14 cellular contexts compared by ENCODE assay signal in genomic region chr2:216616083-216616678, GRCh38. TPM values are rescaled to one million over a fixed set of nuclear protein-coding genes. Genes with fewer than 3 reads are reported as not detected.
DNase-seq lines count a peak whose midpoint lies in the region; ATAC-seq, FAIRE-seq and TF ChIP-seq lines count a peak whose summit lies in the region.
"Had no signal": no experiment of that assay in that cellular context is flagged by ENCODE, and none has a peak within 500 bp of the region (broad histone marks: within the 10 kb centered on the region; RNA-seq: fewer than 3 reads in every experiment).

No MANE protein-coding gene starts in this region.

- H3K9ac ChIP-seq in DND-41 (ENCODE audit: low read depth, low read length): no peak overlapping the region
- H3K9ac ChIP-seq in neural progenitor cell: no peak overlapping the region
- H3K9ac ChIP-seq: GM23248, KMS-11 had no signal

- H3K36me3 Mint-ChIP-seq in neural progenitor cell: no peaks in the 10 kb centered on the region
- H3K36me3 Mint-ChIP-seq: IgD-negative memory B cell had no signal

- H3K4me1 Mint-ChIP-seq in neural progenitor cell: peaks cover 62% of the 10 kb centered on the region
- H3K4me1 Mint-ChIP-seq: B cell, IgD-negative memory B cell had no signal

- peaks cover 28% of the 10 kb centered on the region for H3K79me2 ChIP-seq in DND-41 (ENCODE audit: insufficient read depth, low read length)
- H3K79me2 ChIP-seq in neural progenitor cell (ENCODE audit: low read depth): no peaks in the 10 kb centered on the region

- peak; percentile 66 for FAIRE-seq in bronchial epithelial cell (lab: Jason Lieb, UNC)
- FAIRE-seq: H54 had no signal

- H3K27me3 ChIP-seq in DND-41 (ENCODE audit: insufficient read depth, low read length, poor library complexity): no peaks in the 10 kb centered on the region
- no peaks in the 10 kb centered on the region for H3K27me3 ChIP-seq in bronchial epithelial cell (ENCODE audit: control insufficient read depth, insufficient read depth, low read length)
- H3K27me3 ChIP-seq in neural progenitor cell: no peaks in the 10 kb centered on the region

- H3F3A ChIP-seq in neural progenitor cell (ENCODE audit: low read depth): peaks cover 27% of the 10 kb centered on the region

- no peak overlapping the region for H3K4me3 Mint-ChIP-seq in neural progenitor cell
- H3K4me3 Mint-ChIP-seq: B cell, IgD-negative memory B cell had no signal

- H2AFZ ChIP-seq in DND-41 (ENCODE audit: low read depth, low read length) (no peak overlapping the region), neural progenitor cell (replicated peaks) (no peak overlapping the region)
- H2AFZ ChIP-seq: GM23248 had no signal

- ATAC-seq in DND-41 (ENCODE audit: insufficient read depth, low read depth) (no peak), GM21526 (IDR thresholded peaks at IDR 0.05; ENCODE audit: low FRiP score, unreplicated experiment) (no peak), HG03175 (IDR thresholded peaks at IDR 0.05; ENCODE audit: unreplicated experiment) (no peak)
- ATAC-seq: HCT116 had no signal

- peaks cover 58% of the 10 kb centered on the region for H3K4me1 ChIP-seq in DND-41 (ENCODE audit: insufficient read depth, low read length)
- peaks cover 30% of the 10 kb centered on the region for H3K4me1 ChIP-seq in neural progenitor cell

- H3K4me3 ChIP-seq in DND-41 (ENCODE audit: low read depth in 1 of 2, low read length in 2 of 2) (no peak overlapping the region), bronchial epithelial cell (ENCODE audit: low read depth, low read length) (no peak overlapping the region), neural progenitor cell (no peak overlapping the region)
- H3K4me3 ChIP-seq: GM23248 had no signal

- H3K27ac ChIP-seq in 22Rv1 (peak overlapping the region; percentile 56), DND-41 (ENCODE audit: low read length) (peak overlapping the region; percentile 95), neural progenitor cell (no peak overlapping the region)
- H3K27ac ChIP-seq: GM23248, KMS-11 had no signal

- no peaks in the 10 kb centered on the region for H3K9me3 ChIP-seq in DND-41 (ENCODE audit: insufficient read depth, low read length, severe bottlenecking)
- H3K9me3 ChIP-seq in neural progenitor cell (ENCODE audit: low read depth): no peaks in the 10 kb centered on the region

- H4K20me1 ChIP-seq in DND-41 (ENCODE audit: insufficient read depth, low read length): no peaks in the 10 kb centered on the region
- H4K20me1 ChIP-seq in neural progenitor cell (ENCODE audit: low read depth): no peaks in the 10 kb centered on the region

- H3K36me3 ChIP-seq in DND-41 (ENCODE audit: insufficient read depth, low read length) (no peaks in the 10 kb centered on the region), bronchial epithelial cell (ENCODE audit: control insufficient read depth, insufficient read depth, low read length) (no peaks in the 10 kb centered on the region), neural progenitor cell (no peaks in the 10 kb centered on the region)

- no peaks in the 10 kb centered on the region for H3K9me3 Mint-ChIP-seq in neural progenitor cell
- H3K9me3 Mint-ChIP-seq: IgD-negative memory B cell had no signal

- peaks cover 13% of the 10 kb centered on the region for H3K27me3 Mint-ChIP-seq in neural progenitor cell (ENCODE audit: insufficient read depth, low read depth)

- H3K4me2 ChIP-seq in DND-41 (ENCODE audit: insufficient read depth, low read length): no peak overlapping the region
- H3K4me2 ChIP-seq in neural progenitor cell: no peak overlapping the region
- H3K4me2 ChIP-seq: KMS-11 had no signal

- TF ChIP-seq CTCF in 22Rv1 (IDR thresholded peaks at IDR 0.05) (no peak), DND-41 (IDR thresholded peaks at IDR 0.05; ENCODE audit: borderline replicate concordance, extremely low read depth, low read length, poor library complexity, severe bottlenecking) (no peak), bronchial epithelial cell (IDR thresholded peaks at IDR 0.05; ENCODE audit: insufficient read depth, low read length, severe bottlenecking) (no peak), neural progenitor cell (IDR thresholded peaks at IDR 0.05) (no peak)

- H3K27ac Mint-ChIP-seq in neural progenitor cell: peak overlapping the region; percentile 50
- H3K27ac Mint-ChIP-seq: B cell had no signal

- DNase-seq in DND-41 (no peak), bronchial epithelial cell (ENCODE audit: low read depth) (no peak), neural progenitor cell (ENCODE audit: low spot score) (no peak)
- no peak for DNase-seq in activated effector memory CD4-positive, alpha-beta T cell treated with anti-CD3 and anti-CD28 coated beads, Interleukin-2, amount 50 U/mL, for 16 hours
- DNase-seq: 8988T, GM23248 had no signal

RNA-seq across cellular contexts. Expression of gene IGFBP2, which starts 17.0 kb away (rescaled TPM):
- 41.1 and 329 TPM in 2 replicates for total RNA-seq in bronchial epithelial cell
- 371 and 935 TPM in 2 replicates for total RNA-seq in neural progenitor cell (ENCODE audit: low replicate concordance)
- total RNA-seq: B cell had no signal
